Comparison of ENCODE assay signal across 23 cellular contexts in genomic region chr6:84007871-84008270, GRCh38. TPM values are rescaled to one million over a fixed set of nuclear protein-coding genes. Genes with fewer than 3 reads are reported as not detected.
"Had no signal": no experiment of that assay in that cellular context is flagged by ENCODE, and none has a peak within 500 bp of the region (broad histone marks: within the 10 kb centered on the region; RNA-seq: fewer than 3 reads in every experiment).

No MANE protein-coding gene starts in this region.

- H3K9me3 ChIP-seq: esophagus muscularis mucosa, lower lobe of right lung, mucosa of descending colon, pancreas, psoas muscle, tibial artery had no signal

- H3K36me3 Mint-ChIP-seq: activated CD4-positive, alpha-beta memory T cell treated with anti-CD3 and anti-CD28 coated beads for 36 hours; immature natural killer cell had no signal

- H3K9me3 Mint-ChIP-seq: activated CD4-positive, alpha-beta memory T cell treated with anti-CD3 and anti-CD28 coated beads for 36 hours; nephron progenitor cell; stimulated activated naive CD8-positive, alpha-beta T cell treated with anti-CD3 and anti-CD28 coated beads, Interleukin-15, amount 100 ng/mL, for 72 hours had no signal

- H3K27ac ChIP-seq: coronary artery, esophagus muscularis mucosa, hepatocyte, lower lobe of right lung, pancreas, psoas muscle, skin epidermis, tibial artery had no signal

- H3K27ac Mint-ChIP-seq: activated CD4-positive, alpha-beta memory T cell treated with anti-CD3 and anti-CD28 coated beads for 36 hours; immature natural killer cell; nephron progenitor cell; stimulated activated naive CD8-positive, alpha-beta T cell treated with anti-CD3 and anti-CD28 coated beads, Interleukin-15, amount 100 ng/mL, for 72 hours had no signal

- H3K36me3 ChIP-seq: esophagus muscularis mucosa, lower lobe of right lung, pancreas, tibial artery had no signal

- DNase-seq: activated CD4-positive, alpha-beta memory T cell treated with anti-CD3 and anti-CD28 coated beads for 36 hours; activated CD4-positive, alpha-beta T cell treated with anti-CD3 and anti-CD28 coated beads for 48 hours; activated naive CD4-positive, alpha-beta T cell treated with Interleukin-2 at 50 U/mL for 16 hours; activated T-cell treated with anti-CD3 and anti-CD28 coated beads, Interleukin-2, amount 50 U/mL, for 48 hours; amygdala; glutamatergic neuron; immature natural killer cell; lower lobe of right lung; mesendoderm; mucosa of descending colon; nephron progenitor cell; pancreas; psoas muscle; right cardiac atrium; stimulated activated CD4-positive, alpha-beta T cell treated with anti-CD3 and anti-CD28 coated beads, Interleukin-1b, Interleukin-23, amount 100 ng/mL, for 48 hours; stimulated activated naive CD8-positive, alpha-beta T cell treated with anti-CD3 and anti-CD28 coated beads, Interleukin-15, amount 100 ng/mL, for 72 hours; tibial artery had no signal

- H3K4me3 Mint-ChIP-seq: activated CD4-positive, alpha-beta memory T cell treated with anti-CD3 and anti-CD28 coated beads for 36 hours; immature natural killer cell; nephron progenitor cell; stimulated activated naive CD8-positive, alpha-beta T cell treated with anti-CD3 and anti-CD28 coated beads, Interleukin-15, amount 100 ng/mL, for 72 hours had no signal

- H3K4me1 Mint-ChIP-seq: immature natural killer cell; stimulated activated naive CD8-positive, alpha-beta T cell treated with anti-CD3 and anti-CD28 coated beads, Interleukin-15, amount 100 ng/mL, for 72 hours had no signal

- H3K27me3 ChIP-seq: hepatocyte, pancreas, tibial artery had no signal

- ATAC-seq: left lobe of liver; lower lobe of right lung; mucosa of descending colon; pancreas; psoas muscle; right cardiac atrium; stimulated activated naive CD8-positive, alpha-beta T cell treated with anti-CD3 and anti-CD28 coated beads, Interleukin-15, amount 100 ng/mL, for 72 hours had no signal

- H3K4me3 ChIP-seq: coronary artery, esophagus muscularis mucosa, hepatocyte, lower lobe of right lung, mucosa of descending colon, pancreas, psoas muscle, skin epidermis, tibial artery had no signal

- H3K4me1 ChIP-seq: esophagus muscularis mucosa, lower lobe of right lung, pancreas, psoas muscle had no signal

RNA-seq across cellular contexts. Expression of gene MRAP2, which starts 25.7 kb away (rescaled TPM):
- total RNA-seq: activated CD4-positive, alpha-beta memory T cell treated with anti-CD3 and anti-CD28 coated beads for 36 hours; kidney epithelial cell had no signal
